ENCODE assay signal across 22 cellular contexts in the genomic region with DNA sequence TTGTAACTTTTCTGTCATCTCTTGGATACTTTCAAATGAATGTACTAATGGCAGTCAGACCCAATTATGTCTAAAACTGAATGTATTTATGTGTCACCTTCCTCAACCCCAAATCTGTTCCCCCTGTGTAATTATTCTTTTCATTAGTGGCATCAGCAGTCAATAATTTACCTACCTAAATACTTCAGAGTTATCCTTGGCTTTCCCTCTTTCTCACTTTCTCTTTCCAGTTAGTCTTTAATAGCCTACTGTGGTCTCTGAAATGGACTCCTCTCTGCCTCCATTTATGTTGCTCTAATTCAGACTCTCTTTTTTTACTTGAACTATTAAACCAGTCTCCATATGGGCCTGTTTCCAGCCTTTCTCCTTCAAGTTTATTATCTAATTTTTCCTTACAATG. TPM values are rescaled to one million over a fixed set of nuclear protein-coding genes. Genes with fewer than 3 reads are reported as not detected.
DNase-seq lines count a peak whose midpoint lies in the region; ATAC-seq, FAIRE-seq and TF ChIP-seq lines count a peak whose summit lies in the region.
"Had no signal": no experiment of that assay in that cellular context is flagged by ENCODE, and none has a peak within 500 bp of the region (broad histone marks: within the 10 kb centered on the region; RNA-seq: fewer than 3 reads in every experiment).

No MANE protein-coding gene starts in this region.

- no peak overlapping the region for H3K9ac ChIP-seq in smooth muscle cell (ENCODE audit: low read depth)
- H3K9ac ChIP-seq: BLaER1 had no signal

- no peak overlapping the region for H3K27ac ChIP-seq in smooth muscle cell (ENCODE audit: low read depth)
- H3K27ac ChIP-seq: BLaER1, C4-2B had no signal

- H3K4me3 ChIP-seq in smooth muscle cell, result no peak overlapping the region
- H3K4me3 ChIP-seq: BLaER1, GM12878, HAP-1 had no signal

- peak; percentile 67 for FAIRE-seq in GM18507 (lab: Jason Lieb, UNC)
- FAIRE-seq: GM12878, H54 had no signal

- no peak for TF ChIP-seq CTCF in smooth muscle cell (IDR thresholded peaks at IDR 0.05; ENCODE audit: borderline replicate concordance, insufficient read depth, poor library complexity, severe bottlenecking)

- H3F3A ChIP-seq in smooth muscle cell (ENCODE audit: low read depth), result no peaks in the 10 kb centered on the region

- H3K36me3 ChIP-seq in smooth muscle cell (ENCODE audit: low read depth), result no peaks in the 10 kb centered on the region
- H3K36me3 ChIP-seq: BLaER1, HAP-1 had no signal

- H4K20me1 ChIP-seq in smooth muscle cell (ENCODE audit: low read depth), result no peaks in the 10 kb centered on the region
- H4K20me1 ChIP-seq: BLaER1 had no signal

- H3K79me2 ChIP-seq in smooth muscle cell (ENCODE audit: low read depth), result no peaks in the 10 kb centered on the region

- no peaks in the 10 kb centered on the region for H3K27me3 ChIP-seq in smooth muscle cell (ENCODE audit: low read depth)
- H3K27me3 ChIP-seq: BLaER1 had no signal

- ATAC-seq in GM21619 (IDR thresholded peaks at IDR 0.05; ENCODE audit: unreplicated experiment), result peak; percentile 47
- ATAC-seq: CD8-positive, alpha-beta T cell; GM12878 had no signal

- H3K4me2 ChIP-seq in smooth muscle cell, result no peak overlapping the region
- H3K4me2 ChIP-seq: BLaER1 had no signal

- no peak for DNase-seq in GM18507 (ENCODE audit: extremely low spot score, insufficient read length, low read depth)
- peak; percentile 5 for DNase-seq in kidney tubule cell (ENCODE audit: low spot score)
- no peak for DNase-seq in smooth muscle cell (lab: John Stamatoyannopoulos, UW; ENCODE audit: unreplicated experiment)
- no peak for DNase-seq in posterior vena cava (ENCODE audit: low spot score)
- no peak for DNase-seq in A172 (ENCODE audit: low spot score)
- DNase-seq in superior temporal gyrus (ENCODE audit: extremely low spot score), result no peak
- DNase-seq: 8988T; Caco-2; CD4-positive, CD25-positive, alpha-beta regulatory T cell; CD8-positive, alpha-beta T cell; DMS79; EL; GDM1; GOT3; HFFc6 had no signal

- no peaks in the 10 kb centered on the region for H3K9me3 ChIP-seq in smooth muscle cell (replicated peaks; ENCODE audit: low read depth)
- H3K9me3 ChIP-seq: BLaER1, Caco-2, HAP-1 had no signal

- no peaks in the 10 kb centered on the region for H3K4me1 ChIP-seq in smooth muscle cell (ENCODE audit: low read depth)
- H3K4me1 ChIP-seq: HAP-1 had no signal

- intact Hi-C loops in posterior vena cava (cut with DNase I), result loop anchor here in 1 of 2 donors (10.0 kb wide), 1 partner anchor 142 kb away; no protein-coding TSS in a partner anchor

- peak overlapping the region; percentile 40 for H2AFZ ChIP-seq in smooth muscle cell (ENCODE audit: low read depth)

RNA-seq across cellular contexts. Expression of a gene that starts 21.0 kb away (rescaled TPM):
- total RNA-seq in smooth muscle cell (not detected in 2 replicates), posterior vena cava (not detected)
- not detected in 2 replicates for polyA plus RNA-seq in smooth muscle cell
- total RNA-seq in A172 (2014; rRNA removed; shearing (Covaris generic)), result not detected in 2 replicates
- total RNA-seq: A673; Caco-2; CD4-positive, CD25-positive, alpha-beta regulatory T cell; CD8-positive, alpha-beta T cell; GM12878; HFFc6 had no signal
- polyA plus RNA-seq: CD4-positive, CD25-positive, alpha-beta regulatory T cell; GM12878 had no signal

RNA-seq across cellular contexts. Expression of a gene that starts 44.9 kb away (rescaled TPM):
- total RNA-seq in smooth muscle cell (52.8 and 61.5 TPM in 2 replicates), posterior vena cava (10 to 100 TPM; 39.8 to 46.7 TPM)
- polyA plus RNA-seq in smooth muscle cell, result 77.6 and 83.2 TPM in 2 replicates
- total RNA-seq in A172 (2014; rRNA removed; shearing (Covaris generic)), result 0.60 and 5.7 TPM in 2 replicates
